Comparison of ENCODE assay signal across 15 cellular contexts in the genomic region with DNA sequence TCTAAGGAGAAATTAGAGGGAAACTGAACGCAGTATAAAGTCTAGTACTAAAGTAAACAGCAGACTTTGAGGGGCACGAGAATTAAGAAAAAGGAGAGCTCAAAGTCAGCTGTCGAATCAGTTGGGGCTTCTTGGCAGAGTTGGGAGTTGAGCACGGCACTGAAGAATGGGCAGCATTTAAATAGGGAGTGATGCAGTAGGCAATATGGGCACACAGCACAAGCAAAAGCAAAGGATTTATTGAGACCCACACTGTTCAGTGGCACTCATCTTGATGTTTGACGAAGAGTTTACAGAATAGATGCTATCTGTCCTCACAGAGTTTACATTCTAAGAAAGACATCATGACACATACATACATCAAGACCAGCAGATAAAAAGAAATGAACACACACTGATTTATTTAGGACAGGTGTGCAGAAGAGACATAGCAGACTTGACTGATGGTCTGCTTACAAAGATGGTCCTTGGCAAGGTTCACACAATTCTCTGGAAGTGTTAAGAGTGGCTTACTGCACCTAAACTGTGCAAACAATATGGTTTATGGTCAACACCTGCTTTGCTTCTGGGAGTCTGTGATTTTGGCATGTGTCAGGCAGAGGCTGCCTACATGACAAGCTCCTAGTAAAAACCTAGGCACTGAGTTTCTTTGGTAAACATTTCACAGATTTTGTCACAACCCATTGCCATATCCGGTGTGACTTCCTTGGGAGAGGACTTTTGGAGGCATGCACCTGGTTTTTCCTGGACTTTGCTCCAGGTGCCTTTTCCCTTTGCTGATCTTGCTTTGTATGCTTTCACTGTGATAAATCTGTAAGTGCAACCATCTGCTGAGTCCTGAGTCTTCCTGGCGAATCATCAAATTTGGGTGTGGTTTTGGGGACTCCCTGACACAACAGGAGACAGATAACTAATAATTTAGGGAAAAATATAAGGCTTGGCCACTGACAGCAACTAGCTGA.
DNase-seq lines count a peak whose midpoint lies in the region; ATAC-seq and TF ChIP-seq lines count a peak whose summit lies in the region.
"Had no signal": no experiment of that assay in that cellular context is flagged by ENCODE, and none has a peak within 500 bp of the region (broad histone marks: within the 10 kb centered on the region; RNA-seq: fewer than 3 reads in every experiment).

No MANE protein-coding gene starts in this region.

- H3K36me3 ChIP-seq in adipocyte (ENCODE audit: control insufficient read depth, insufficient read depth, low read length, severe bottlenecking): peaks cover 24% of the 10 kb centered on the region

- no peak overlapping the region for H3K4me3 ChIP-seq in adipocyte (ENCODE audit: low read length)
- H3K4me3 ChIP-seq: BLaER1 treated with 17β-estradiol and CSF1 and Interleukin-3, amounts not matched to agents 10 nM and 100 nM had no signal

- no peaks in the 10 kb centered on the region for H3K9me3 ChIP-seq in adipocyte (ENCODE audit: control insufficient read depth, low read length)
- H3K9me3 ChIP-seq: BLaER1 treated with 17β-estradiol and CSF1 and Interleukin-3, amounts not matched to agents 10 nM and 100 nM had no signal

- no peak for TF ChIP-seq CTCF in 22Rv1 (IDR thresholded peaks at IDR 0.05)

- H3K4me1 ChIP-seq in adipocyte (ENCODE audit: control insufficient read depth, insufficient read depth, low read length): no peaks in the 10 kb centered on the region

- H3K9ac ChIP-seq in adipocyte (ENCODE audit: low read length): no peak overlapping the region
- H3K9ac ChIP-seq: BLaER1 treated with 17β-estradiol and CSF1 and Interleukin-3, amounts not matched to agents 10 nM and 100 nM had no signal

- H3K27ac ChIP-seq in 22Rv1: peak overlapping the region; percentile 25; the same call in 1 of the 2 replicates
- H3K27ac ChIP-seq: BLaER1 treated with 17β-estradiol and CSF1 and Interleukin-3, amounts not matched to agents 10 nM and 100 nM had no signal

- no peaks in the 10 kb centered on the region for H3K27me3 ChIP-seq in adipocyte (replicated peaks; ENCODE audit: control insufficient read depth, insufficient read depth, low read length)
- H3K27me3 ChIP-seq: BLaER1 treated with 17β-estradiol and CSF1 and Interleukin-3, amounts not matched to agents 10 nM and 100 nM had no signal

- no peak for ATAC-seq in HG02852 (IDR thresholded peaks at IDR 0.05; ENCODE audit: unreplicated experiment)

- DNase-seq in HS-5 (ENCODE audit: low read depth) (peak; percentile 14), adipocyte (ENCODE audit: low read depth) (peak; percentile 16), inferior parietal cortex (ENCODE audit: extremely low spot score) (peak; percentile 38), NCI-H748 (lab: John Stamatoyannopoulos, UW; ENCODE audit: unreplicated experiment) (no peak), NCI-H82 treated with DMSO at 0.1 percent for 48 hours (lab: John Stamatoyannopoulos, UW; ENCODE audit: unreplicated experiment) (no peak), AG08396 (ENCODE audit: low spot score) (no peak)
- DNase-seq: activated CD4-positive, CD25-positive, alpha-beta regulatory T cell; activated effector memory CD4-positive, alpha-beta T cell treated with anti-CD3 and anti-CD28 coated beads, Interleukin-2, amount 50 U/mL, for 16 hours; effector memory CD4-positive, alpha-beta T cell; MM.1S; nucleus accumbens; OCI-M1 had no signal

Comparison
In these comparisons a context has a peak if more than half of its experiments do, and no peak if none do; other contexts are left out.
1. DNase-seq: peak in HS-5 (single experiment), adipocyte (single experiment) and inferior parietal cortex (single experiment); none in NCI-H748 (single experiment), NCI-H82 treated with DMSO at 0.1 percent for 48 hours (single experiment) and AG08396 (single experiment).